ENCODE assay signal across 34 cellular contexts in genomic region chr4:178140326-178140915, GRCh38.
"Had no signal": no experiment of that assay in that cellular context is flagged by ENCODE, and none has a peak within 500 bp of the region (broad histone marks: within the 10 kb centered on the region; RNA-seq: fewer than 3 reads in every experiment).

No MANE protein-coding gene starts in this region.

- FAIRE-seq: astrocyte, TTC549 had no signal

- H3K9me3 ChIP-seq: adrenal gland, body of pancreas had no signal

- H3K4me1 ChIP-seq: adrenal gland, body of pancreas, breast epithelium had no signal

- DNase-seq: activated B cell treated with CpG ODN at 0.5 μM for 24 hours; activated CD4-positive, alpha-beta memory T cell treated with anti-CD3 and anti-CD28 coated beads for 36 hours; activated CD4-positive, alpha-beta T cell treated with anti-CD3 and anti-CD28 coated beads for 4 hours; activated CD4-positive, alpha-beta T cell treated with anti-CD3 and anti-CD28 coated beads, Interleukin-2, amount 10 ng/mL, durations not matched to agents 24 days and 14 days; activated CD4-positive, alpha-beta T cell treated with anti-CD3 and anti-CD28 coated beads, Interleukin-2, amount 50 U/mL, for 1 hour; activated CD4-positive, alpha-beta T cell treated with anti-CD3 and anti-CD28 coated beads, Interleukin-2, amount 50 U/mL, for 4 hours; activated CD4-positive, CD25-positive, alpha-beta regulatory T cell treated with anti-CD3 and anti-CD28 coated beads, Interleukin-2, amount 50 U/mL, for 72 hours; activated CD8-positive, alpha-beta memory T cell treated with anti-CD3 and anti-CD28 coated beads, Interleukin-2, amount 50 U/mL, for 4 hours; activated CD8-positive, alpha-beta T cell treated with anti-CD3 and anti-CD28 coated beads for 36 hours; activated effector memory CD4-positive, alpha-beta T cell treated with anti-CD3 and anti-CD28 coated beads, Interleukin-2, amount 50 U/mL, for 16 hours; activated gamma-delta T cell treated with Interleukin-2 at 50 U/mL for 16 hours; activated naive CD4-positive, alpha-beta T cell; activated naive CD4-positive, alpha-beta T cell treated with anti-CD3 and anti-CD28 coated beads for 36 hours; activated naive CD4-positive, alpha-beta T cell treated with anti-CD3 and anti-CD28 coated beads, Interleukin-2, amount 50 U/mL, for 16 hours; activated naive CD8-positive, alpha-beta T cell treated with anti-CD3 and anti-CD28 coated beads for 36 hours; activated T-cell treated with anti-CD3 and anti-CD28 coated beads for 4 hours; activated T-cell treated with anti-CD3 and anti-CD28 coated beads, Interleukin-2, amount 50 U/mL, for 1 hour; activated T-cell treated with anti-CD3 and anti-CD28 coated beads, Interleukin-2, amount 50 U/mL, for 4 hours; activated T-cell treated with anti-CD3 and anti-CD28 coated beads, Interleukin-2, amount 50 U/mL, for 72 hours; adrenal gland; amniotic stem cell; body of pancreas; brain microvascular endothelial cell; central memory CD4-positive, alpha-beta T cell; T-helper 1 cell; T-helper 2 cell; T-helper 9 cell had no signal

- H3K27me3 ChIP-seq: adrenal gland, body of pancreas, brain microvascular endothelial cell, breast epithelium, cardiac muscle cell had no signal

- H3K4me3 ChIP-seq: adrenal gland, body of pancreas, breast epithelium, cardiac muscle cell had no signal

- H3K36me3 ChIP-seq: adrenal gland, brain microvascular endothelial cell, breast epithelium, cardiac muscle cell had no signal

- ATAC-seq: activated CD8-positive, alpha-beta T cell treated with anti-CD3 and anti-CD28 coated beads for 36 hours; activated naive CD4-positive, alpha-beta T cell treated with anti-CD3 and anti-CD28 coated beads, Interleukin-2, amount 50 U/mL, for 72 hours; activated T-cell treated with anti-CD3 and anti-CD28 coated beads, Interleukin-2, amount 50 U/mL, for 4 hours; activated T-cell treated with anti-CD3 and anti-CD28 coated beads, Interleukin-2, amount 50 U/mL, for 72 hours; activated T-helper 17 cell treated with anti-CD3 and anti-CD28 coated beads, Interleukin-2, amount 50 U/mL, for 72 hours; body of pancreas had no signal

- H3K27ac ChIP-seq: adrenal gland, body of pancreas, brain microvascular endothelial cell, breast epithelium, cardiac muscle cell, VCaP had no signal
